In genomic region chr16:29613307-29614057, GRCh38 we compare ENCODE assay signal across 8 cellular contexts. TPM values are rescaled to one million over a fixed set of nuclear protein-coding genes. Genes with fewer than 3 reads are reported as not detected.
DNase-seq lines count a peak whose midpoint lies in the region; ATAC-seq and TF ChIP-seq lines count a peak whose summit lies in the region.
"Not testable (repeated sequence)": the region's sequence is repeated elsewhere in the genome, so short reads cannot be mapped to it uniquely, and the experiment has no call there.

No MANE protein-coding gene starts in this region.

- H3K4me3 Mint-ChIP-seq in effector memory CD8-positive, alpha-beta T cell, result peak overlapping the region; percentile 93 to 94

- not testable (repeated sequence) for H3K18ac ChIP-seq in IMR-90 (ENCODE audit: low read depth, low read length)

- H2AK5ac ChIP-seq in IMR-90 (ENCODE audit: low read depth, low read length), result not testable (repeated sequence)

- TF ChIP-seq RAD21 in IMR-90 (IDR thresholded peaks at IDR 0.05; ENCODE audit: low read length), result not testable (repeated sequence)

- H4K20me1 ChIP-seq in BLaER1 treated with 17β-estradiol and CSF1 and Interleukin-3, amounts not matched to agents 10 nM and 100 nM, result peaks cover 0 to 38% (median 27%) of the 10 kb centered on the region in 11 experiments; a peak in 17 of 22 replicates
- H4K20me1 ChIP-seq in IMR-90 (ENCODE audit: insufficient read depth, low read length), result peaks cover 17% of the 10 kb centered on the region

- H3K27me3 Mint-ChIP-seq in effector memory CD8-positive, alpha-beta T cell, result not testable (repeated sequence)

- H2BK20ac ChIP-seq in IMR-90 (ENCODE audit: low read depth, low read length), result not testable (repeated sequence)

- DNase-seq in IMR-90 (peak; percentile 66), OCI-M1 (lab: John Stamatoyannopoulos, UW) (peak; percentile 96), medulla oblongata (ENCODE audit: extremely low spot score) (peak; percentile 77)
- peak; percentile 72 for DNase-seq in activated CD8-positive, alpha-beta memory T cell treated with anti-CD3 and anti-CD28 coated beads, Interleukin-2, amount 50 U/mL, for 24 hours (ENCODE audit: extremely low read depth)
- DNase-seq in effector memory CD8-positive, alpha-beta T cell, result peak; percentile 89 to 91 (median 90)
- peak; percentile 92 to 96 for DNase-seq in stimulated activated CD4-positive, alpha-beta T cell treated with anti-CD3 and anti-CD28 coated beads, Interleukin-4, amount 100 ng/mL, for 4 hours

- peak overlapping the region; percentile 75 for H2AFZ ChIP-seq in IMR-90 (replicated peaks; ENCODE audit: low read length, poor library complexity)

- H3K27me3 ChIP-seq in BLaER1 treated with 17β-estradiol and CSF1 and Interleukin-3, amounts not matched to agents 10 nM and 100 nM; IMR-90 (ENCODE audit: control insufficient read depth, insufficient read depth, low read length): not testable (repeated sequence)

- not testable (repeated sequence) for H2AK9ac ChIP-seq in IMR-90 (replicated peaks; ENCODE audit: low read depth, low read length, poor library complexity)

- peak overlapping the region in 1 of 2 experiments; percentile 92; a peak in 2 of 4 replicates for H4K8ac ChIP-seq in IMR-90 (ENCODE audit: low read depth in 2 of 2, low read length in 2 of 2)

- H3K4me1 ChIP-seq in BLaER1 treated with 17β-estradiol and CSF1 and Interleukin-3, amounts not matched to agents 10 nM and 100 nM, result peaks cover 11 to 28% (median 20%) of the 10 kb centered on the region in 10 experiments
- not testable (repeated sequence) for H3K4me1 ChIP-seq in IMR-90 (ENCODE audit: control insufficient read depth, insufficient read depth, low read length)

- CTCF ChIA-PET in IMR-90 (lab: Yijun Ruan, JAX), result not testable (repeated sequence)

- TF ChIP-seq POLR2A in IMR-90 (IDR thresholded peaks at IDR 0.05; ENCODE audit: low read depth, low read length), result peak; percentile 95

- H2BK15ac ChIP-seq in IMR-90 (ENCODE audit: low read depth, low read length), result not testable (repeated sequence)

- H4K91ac ChIP-seq in IMR-90 (ENCODE audit: insufficient read depth, low read depth, low read length), result peak overlapping the region; percentile 21; the same call in 1 of the 2 replicates

- H3K27ac ChIP-seq in BLaER1 treated with 17β-estradiol and CSF1 and Interleukin-3, amounts not matched to agents 10 nM and 100 nM, result peak overlapping the region in 10 of 11 experiments; percentile 66 to 90 (median 86); a peak in 20 of 22 replicates
- H3K27ac ChIP-seq in IMR-90 (ENCODE audit: insufficient read depth, low read length), result peak overlapping the region; percentile 54; the same call in 1 of the 2 replicates

- peak overlapping the region; percentile 42 for H2BK5ac ChIP-seq in IMR-90 (ENCODE audit: low read depth, low read length, poor library complexity, severe bottlenecking)

- H3K4ac ChIP-seq in IMR-90 (ENCODE audit: low read depth, low read length), result not testable (repeated sequence)

- peak overlapping the region; percentile 90 to 92 for H3K27ac Mint-ChIP-seq in effector memory CD8-positive, alpha-beta T cell

- dilution Hi-C loops in IMR-90 (cut with HindIII; ENCODE audit: low sequenced_read_pairs, unreplicated experiment), result not testable (repeated sequence)

- H3K9me1 ChIP-seq in IMR-90 (ENCODE audit: insufficient read depth, low read length), result not testable (repeated sequence)

- 0 out of 2 replicates have a peak overlapping the region, but pooled peaks have one; percentile 78 for H3K23ac ChIP-seq in IMR-90 (ENCODE audit: low read depth, low read length)

- not testable (repeated sequence) for TF ChIP-seq CTCF in IMR-90 (conservative IDR thresholded peaks at IDR 0.05; ENCODE audit: low read depth, low read length)

- not testable (repeated sequence) for H4K5ac ChIP-seq in IMR-90 (ENCODE audit: low read depth, low read length)

- H3K79me1 ChIP-seq in IMR-90 (ENCODE audit: low read depth in 1 of 2, low read length in 2 of 2), result peaks cover 0 to 15% of the 10 kb centered on the region in 2 experiments; a peak in 1 of 4 replicates

- not testable (repeated sequence) for H2BK120ac ChIP-seq in IMR-90 (ENCODE audit: low read depth, low read length)

- ATAC-seq in GM19438 (IDR thresholded peaks at IDR 0.05; ENCODE audit: low read depth, unreplicated experiment) (peak; percentile 40), IMR-90 (ENCODE audit: low read depth) (peak; percentile 86)
- peak; percentile 65 for ATAC-seq in effector memory CD8-positive, alpha-beta T cell (replicated peaks)

- peaks cover 34% of the 10 kb centered on the region for H3K36me3 Mint-ChIP-seq in effector memory CD8-positive, alpha-beta T cell (ENCODE audit: insufficient read depth)

- 1% methylated on average over 38 of the region's 100 CpGs; no CpG with 5 or more reads in 1 of the 2 experiments for WGBS in IMR-90 (ENCODE audit: extremely low coverage in 2 of 2, insufficient read length in 1 of 2), 2 experiments

- in situ Hi-C loops in IMR-90 (cut with MboI; ENCODE audit: low sequenced_read_pairs), result not testable (repeated sequence)

- not testable (repeated sequence) for BruUV-seq in IMR-90 (replicated peaks; lab: Mats Ljungman, UMichigan)

- peak overlapping the region; percentile 75 to 92 (median 85); a peak in 21 of 22 replicates for H3K9ac ChIP-seq in BLaER1 treated with 17β-estradiol and CSF1 and Interleukin-3, amounts not matched to agents 10 nM and 100 nM
- H3K9ac ChIP-seq in IMR-90 (ENCODE audit: low read depth, low read length), result peak overlapping the region; percentile 49; the same call in 1 of the 2 replicates

- H3K36me3 ChIP-seq in BLaER1 treated with 17β-estradiol and CSF1 and Interleukin-3, amounts not matched to agents 10 nM and 100 nM; IMR-90 (ENCODE audit: control insufficient read depth, insufficient read depth, low read length): not testable (repeated sequence)

- peak overlapping the region; percentile 83; the same call in 1 of the 2 replicates for H3K14ac ChIP-seq in IMR-90 (replicated peaks; ENCODE audit: low read depth, low read length)

- not testable (repeated sequence) for H3K9me3 Mint-ChIP-seq in effector memory CD8-positive, alpha-beta T cell

- H3K4me3 ChIP-seq in BLaER1 treated with 17β-estradiol and CSF1 and Interleukin-3, amounts not matched to agents 10 nM and 100 nM, result peak overlapping the region; percentile 64 to 83 (median 78)
- peak overlapping the region; percentile 49 for H3K4me3 ChIP-seq in IMR-90 (ENCODE audit: insufficient read depth, low read depth, low read length)

- not testable (repeated sequence) for H3K56ac ChIP-seq in IMR-90 (ENCODE audit: extremely low read depth, insufficient read depth, low read length)

- peaks cover 12 to 18% of the 10 kb centered on the region in 2 donors for H3K4me1 Mint-ChIP-seq in effector memory CD8-positive, alpha-beta T cell (ENCODE audit: low read depth in 2 of 2)

- peak overlapping the region; percentile 89 to 97 (median 94) for H3K4me2 ChIP-seq in BLaER1 treated with 17β-estradiol and CSF1 and Interleukin-3, amounts not matched to agents 10 nM and 100 nM
- peak overlapping the region; percentile 42 for H3K4me2 ChIP-seq in IMR-90 (ENCODE audit: low read depth, low read length)

- POLR2A ChIA-PET in IMR-90 (lab: Charles Lee; ENCODE audit: unreplicated experiment), result not testable (repeated sequence)

- intact Hi-C loops in IMR-90 (cut with micrococcal nuclease), result not testable (repeated sequence)

- not testable (repeated sequence) for H3K9me3 ChIP-seq in BLaER1 treated with 17β-estradiol and CSF1 and Interleukin-3, amounts not matched to agents 10 nM and 100 nM (replicated peaks in 1 of 11); IMR-90 (ENCODE audit: control insufficient read depth, insufficient read depth, low read length)

TF ChIP-seq in IMR-90, 13 proteins besides CTCF, POLR2A, EP300 and RAD21:
- TF ChIP-seq USF2 (IDR thresholded peaks at IDR 0.05; ENCODE audit: low read depth, low read length) (peak; percentile 31; the same call in 1 of the 2 replicates), BHLHE40 (IDR thresholded peaks at IDR 0.05; ENCODE audit: low read depth, low read length) (peak; percentile 55; the same call in 1 of the 2 replicates), MAZ (IDR thresholded peaks at IDR 0.05; ENCODE audit: borderline replicate concordance, low read depth, low read length) (peak; percentile 17; the same call in 1 of the 2 replicates)

RNA-seq across cellular contexts. Expression of gene SPN, which starts 49.6 kb away (rescaled TPM):
- not detected in 2 replicates for total RNA-seq in IMR-90 (2012; rRNA removed)
- not detected in 2 replicates for polyA plus RNA-seq in IMR-90 (2012; rRNA removed)
- not detected in 2 replicates for polyA plus RNA-seq in IMR-90 (2012; cell fraction: cytosol; rRNA removed)
- polyA plus RNA-seq in IMR-90 (2012; cell fraction: nucleus; rRNA removed; ENCODE audit: low replicate concordance), result not detected in 2 replicates

Comparison
In these comparisons a context has a peak if more than half of its experiments do, and no peak if none do; other contexts are left out.
1. Peak in every context shown above with its lines: DNase-seq, ATAC-seq, H3K4me3 ChIP-seq and H3K27ac ChIP-seq.